13 cellular contexts compared by ENCODE assay signal in the genomic region with DNA sequence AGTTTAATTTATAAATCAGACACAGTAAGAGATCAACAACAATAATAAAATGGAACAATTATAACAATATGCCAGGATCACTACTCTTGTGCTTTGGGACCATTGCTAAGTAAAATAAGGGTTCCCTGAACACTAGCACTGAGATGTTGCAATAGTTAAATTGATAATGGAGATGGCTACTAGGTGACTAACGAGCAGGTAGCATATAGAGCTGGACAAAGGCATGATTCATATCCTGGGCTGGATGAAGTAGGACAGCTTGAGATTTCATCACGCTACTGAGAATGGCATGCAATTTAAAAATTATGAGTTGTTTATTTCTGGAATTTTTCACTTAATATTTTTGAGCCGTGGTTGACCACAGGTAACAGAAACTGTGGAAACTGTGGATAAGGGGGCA. TPM values are rescaled to one million over a fixed set of nuclear protein-coding genes. Genes with fewer than 3 reads are reported as not detected.
DNase-seq lines count a peak whose midpoint lies in the region; ATAC-seq and TF ChIP-seq lines count a peak whose summit lies in the region.
"Had no signal": no experiment of that assay in that cellular context is flagged by ENCODE, and none has a peak within 500 bp of the region (broad histone marks: within the 10 kb centered on the region; RNA-seq: fewer than 3 reads in every experiment).

No MANE protein-coding gene starts in this region.

- H4K91ac ChIP-seq in IMR-90 (ENCODE audit: insufficient read depth, low read depth, low read length): no peak overlapping the region

- no peaks in the 10 kb centered on the region for H3K79me1 ChIP-seq in IMR-90 (ENCODE audit: low read depth in 1 of 2, low read length in 2 of 2)

- H3K4ac ChIP-seq in IMR-90 (ENCODE audit: low read depth, low read length): no peak overlapping the region

- no peak overlapping the region for H3K27ac ChIP-seq in IMR-90 (ENCODE audit: insufficient read depth, low read length)
- H3K27ac ChIP-seq: body of pancreas had no signal

- DNase-seq in BJ (ENCODE audit: low read depth) (peak; percentile 21), IMR-90 (peak; percentile 21), astrocyte of the spinal cord (ENCODE audit: low read depth, low spot score) (peak; percentile 22), glomerular visceral epithelial cell (ENCODE audit: extremely low spot score) (peak; percentile 45), CD1c-positive myeloid dendritic cell (ENCODE audit: extremely low spot score) (no peak), putamen (ENCODE audit: low spot score) (no peak)
- DNase-seq in stimulated activated naive CD8-positive, alpha-beta T cell treated with anti-CD3 and anti-CD28 coated beads, Interleukin-15, Interleukin-2, amounts not matched to agents 100 U/mL and 50 U/mL, for 24 hours: no peak
- DNase-seq: activated effector memory CD4-positive, alpha-beta T cell treated with Interleukin-2 at 50 U/mL for 16 hours; body of pancreas; DMS 273 treated with DMSO at 0.1 percent for 48 hours; effector memory CD8-positive, alpha-beta T cell; NCI-H2081 treated with DMSO at 0.1 percent for 48 hours had no signal

- no peak overlapping the region for H4K5ac ChIP-seq in IMR-90 (ENCODE audit: low read depth, low read length)

- H3K23ac ChIP-seq in IMR-90 (ENCODE audit: low read depth, low read length): no peak overlapping the region

- H3K9ac ChIP-seq in IMR-90 (ENCODE audit: low read depth, low read length): no peak overlapping the region

- H2BK5ac ChIP-seq in IMR-90 (ENCODE audit: low read depth, low read length, poor library complexity, severe bottlenecking): no peak overlapping the region

- no peak overlapping the region for H3K56ac ChIP-seq in IMR-90 (ENCODE audit: extremely low read depth, insufficient read depth, low read length)

- CTCF ChIA-PET in BJ (lab: Yijun Ruan, JAX): interaction anchor here (1.7 to 3.5 kb wide), 2 partner anchors 11 to 496 kb away, joined by 4 to 22 read pairs; no protein-coding TSS in a partner anchor
- CTCF ChIA-PET in IMR-90 (lab: Yijun Ruan, JAX): interaction anchor here (0.5 kb wide), 1 partner anchor 180 kb away, joined by 3 read pairs; no protein-coding TSS in a partner anchor

- no peak overlapping the region for H3K18ac ChIP-seq in IMR-90 (ENCODE audit: low read depth, low read length)

- no peak overlapping the region for H2AK5ac ChIP-seq in IMR-90 (ENCODE audit: low read depth, low read length)

- no peak overlapping the region for H3K4me2 ChIP-seq in IMR-90 (ENCODE audit: low read depth, low read length)

- no peaks in the 10 kb centered on the region for H3K9me1 ChIP-seq in IMR-90 (ENCODE audit: insufficient read depth, low read length)

- no peak overlapping the region for H2AFZ ChIP-seq in IMR-90 (replicated peaks; ENCODE audit: low read length, poor library complexity)

- H2AK9ac ChIP-seq in IMR-90 (replicated peaks; ENCODE audit: low read depth, low read length, poor library complexity): no peak overlapping the region

- H4K20me1 ChIP-seq in IMR-90 (ENCODE audit: insufficient read depth, low read length): no peaks in the 10 kb centered on the region

- H2BK120ac ChIP-seq in IMR-90 (ENCODE audit: low read depth, low read length): no peak overlapping the region

- TF ChIP-seq POLR2A in IMR-90 (IDR thresholded peaks at IDR 0.05; ENCODE audit: low read depth, low read length): no peak

- H3K27me3 ChIP-seq in BJ (ENCODE audit: control insufficient read depth, insufficient read depth, low read length) (no peaks in the 10 kb centered on the region), IMR-90 (ENCODE audit: control insufficient read depth, insufficient read depth, low read length) (peaks cover 6% of the 10 kb centered on the region)
- H3K27me3 ChIP-seq: body of pancreas had no signal

- H2BK20ac ChIP-seq in IMR-90 (ENCODE audit: low read depth, low read length): no peak overlapping the region

- H3K4me3 ChIP-seq in BJ (ENCODE audit: low read depth, low read length): no peak overlapping the region
- H3K4me3 ChIP-seq in IMR-90 (ENCODE audit: insufficient read depth, low read depth, low read length): no peak overlapping the region
- no peak overlapping the region for H3K4me3 ChIP-seq in astrocyte of the spinal cord (ENCODE audit: low read depth, low read length)
- H3K4me3 ChIP-seq: body of pancreas had no signal

- no peak overlapping the region for H4K8ac ChIP-seq in IMR-90 (ENCODE audit: low read depth in 2 of 2, low read length in 2 of 2)

- H3K9me3 ChIP-seq in IMR-90 (ENCODE audit: control insufficient read depth, insufficient read depth, low read length): no peaks in the 10 kb centered on the region
- H3K9me3 ChIP-seq: body of pancreas had no signal

- TF ChIP-seq RAD21 in IMR-90 (IDR thresholded peaks at IDR 0.05; ENCODE audit: low read length): no peak

- in situ Hi-C loops in IMR-90 (cut with MboI; ENCODE audit: low sequenced_read_pairs): no loop called here
- in situ Hi-C loops in astrocyte of the spinal cord (cut with HindIII; ENCODE audit: low sequenced_read_pairs): no loop called here

- intact Hi-C loops in IMR-90 (cut with micrococcal nuclease): no loop called here

- no CpG with 5 or more reads among the region's 3 CpGs for WGBS in IMR-90 (ENCODE audit: extremely low coverage in 2 of 2, insufficient read length in 1 of 2), 2 experiments

- H3K36me3 ChIP-seq in BJ (ENCODE audit: control insufficient read depth, insufficient read depth, low read length) (no peaks in the 10 kb centered on the region), IMR-90 (ENCODE audit: control insufficient read depth, insufficient read depth, low read length) (no peaks in the 10 kb centered on the region)

- no peak for TF ChIP-seq CTCF in BJ (IDR thresholded peaks at IDR 0.05; ENCODE audit: insufficient read depth, low read depth, low read length)
- TF ChIP-seq CTCF in IMR-90 (conservative IDR thresholded peaks at IDR 0.05; ENCODE audit: low read depth, low read length): no peak
- TF ChIP-seq CTCF in astrocyte of the spinal cord (IDR thresholded peaks at IDR 0.05; ENCODE audit: low read depth, low read length): no peak

- H2BK15ac ChIP-seq in IMR-90 (ENCODE audit: low read depth, low read length): no peak overlapping the region

- no TSS peak for BruUV-seq in IMR-90 (replicated peaks; lab: Mats Ljungman, UMichigan)

- dilution Hi-C loops in IMR-90 (cut with HindIII; ENCODE audit: low sequenced_read_pairs, unreplicated experiment): no loop called here

- POLR2A ChIA-PET in BJ (lab: Charles Lee): no interaction called here
- POLR2A ChIA-PET in IMR-90 (lab: Charles Lee; ENCODE audit: unreplicated experiment): no interaction called here

- no peak overlapping the region for H3K14ac ChIP-seq in IMR-90 (replicated peaks; ENCODE audit: low read depth, low read length)

- ATAC-seq in IMR-90 (ENCODE audit: low read depth) (no peak), GM18858 (IDR thresholded peaks at IDR 0.05; ENCODE audit: unreplicated experiment) (no peak)
- ATAC-seq in stimulated activated naive CD8-positive, alpha-beta T cell treated with anti-CD3 and anti-CD28 coated beads, Interleukin-15, Interleukin-2, amounts not matched to agents 100 U/mL and 50 U/mL, for 24 hours: no peak
- ATAC-seq: body of pancreas; effector memory CD8-positive, alpha-beta T cell had no signal

- H3K4me1 ChIP-seq in IMR-90 (ENCODE audit: control insufficient read depth, insufficient read depth, low read length): no peaks in the 10 kb centered on the region
- H3K4me1 ChIP-seq: body of pancreas had no signal

TF ChIP-seq in IMR-90, 13 proteins besides CTCF, POLR2A, EP300 and RAD21:
- no peak for TF ChIP-seq ELK1 (IDR thresholded peaks at IDR 0.05; ENCODE audit: borderline replicate concordance, low read depth, low read length)
- no peak for TF ChIP-seq FOS (IDR thresholded peaks at IDR 0.05; ENCODE audit: low read depth, low read length)
- TF ChIP-seq MXI1 (IDR thresholded peaks at IDR 0.05; ENCODE audit: borderline replicate concordance, low read depth, low read length): no peak
- TF ChIP-seq CEBPB (IDR thresholded peaks at IDR 0.05; ENCODE audit: low read depth, low read length): peak; percentile 77
- no peak for TF ChIP-seq NFE2L2 (IDR thresholded peaks at IDR 0.05; ENCODE audit: low read depth, low read length)
- TF ChIP-seq BHLHE40 (IDR thresholded peaks at IDR 0.05; ENCODE audit: low read depth, low read length): no peak
- no peak for TF ChIP-seq RCOR1 (IDR thresholded peaks at IDR 0.05; ENCODE audit: insufficient replicate concordance, low read length)
- no peak for TF ChIP-seq USF2 (IDR thresholded peaks at IDR 0.05; ENCODE audit: low read depth, low read length)
TF ChIP-seq in IMR-90: peak in this region for 1.

RNA-seq across cellular contexts. Expression of gene MYZAP, which starts 20.7 kb away (rescaled TPM):
- polyA plus RNA-seq in BJ (2011; rRNA removed): 0.11 and 0.45 TPM in 2 replicates
- polyA minus RNA-seq in BJ (2011; rRNA and poly(A)+ RNA removed): 0.09 TPM in 1 of 2 replicates, not detected in the other
- total RNA-seq in IMR-90 (2012; rRNA removed): not detected in 2 replicates
- polyA plus RNA-seq in IMR-90 (2012; rRNA removed): not detected in 2 replicates
- not detected in 2 replicates for polyA plus RNA-seq in IMR-90 (2012; cell fraction: cytosol; rRNA removed)
- not detected in 2 replicates for polyA plus RNA-seq in IMR-90 (2012; cell fraction: nucleus; rRNA removed; ENCODE audit: low replicate concordance)

Comparison
In these comparisons a context has a peak if more than half of its experiments do, and no peak if none do; other contexts are left out.
1. DNase-seq: peak in BJ (single experiment), IMR-90 (single experiment), astrocyte of the spinal cord (single experiment) and glomerular visceral epithelial cell (single experiment); none in CD1c-positive myeloid dendritic cell (single experiment), putamen (single experiment) and stimulated activated naive CD8-positive, alpha-beta T cell treated with anti-CD3 and anti-CD28 coated beads, Interleukin-15, Interleukin-2, amounts not matched to agents 100 U/mL and 50 U/mL, for 24 hours (single experiment).